Comparison of ENCODE assay signal across 11 cellular contexts in genomic region chr10:75773139-75773801, GRCh38.
DNase-seq lines count a peak whose midpoint lies in the region; ATAC-seq and TF ChIP-seq lines count a peak whose summit lies in the region.
"Had no signal": no experiment of that assay in that cellular context is flagged by ENCODE, and none has a peak within 500 bp of the region (broad histone marks: within the 10 kb centered on the region; RNA-seq: fewer than 3 reads in every experiment).

No MANE protein-coding gene starts in this region.

- no peak overlapping the region for H3K27ac ChIP-seq in IMR-90 (ENCODE audit: insufficient read depth, low read length)

- no peak overlapping the region for H4K8ac ChIP-seq in IMR-90 (ENCODE audit: low read depth in 2 of 2, low read length in 2 of 2)

- no peak overlapping the region for H3K9ac ChIP-seq in IMR-90 (ENCODE audit: low read depth, low read length)

- peaks cover 6% of the 10 kb centered on the region for H3K36me3 Mint-ChIP-seq in Caco-2 (ENCODE audit: insufficient read depth, unreplicated experiment)
- no peaks in the 10 kb centered on the region for H3K36me3 Mint-ChIP-seq in effector memory CD8-positive, alpha-beta T cell (ENCODE audit: insufficient read depth)
- no peaks in the 10 kb centered on the region for H3K36me3 Mint-ChIP-seq in osteocyte (ENCODE audit: unreplicated experiment)
- no peaks in the 10 kb centered on the region for H3K36me3 Mint-ChIP-seq in activated T-helper 2 cell treated with anti-CD3 and anti-CD28 coated beads, Interferon-gamma antibody, Interleukin-2, Interleukin-4, amounts not matched to agents 10 μg/mL and 5 μg/mL and 100 μg/mL, durations not matched to agents 14 hours and 24 hours and 36 hours (ENCODE audit: low read depth)

- dilution Hi-C loops in IMR-90 (cut with HindIII; ENCODE audit: low sequenced_read_pairs, unreplicated experiment): no loop called here

- no peaks in the 10 kb centered on the region for H3K79me1 ChIP-seq in IMR-90 (ENCODE audit: low read depth in 1 of 2, low read length in 2 of 2)

- H3K36me3 ChIP-seq in Caco-2 (ENCODE audit: control insufficient read depth, insufficient read depth, low read length): no peaks in the 10 kb centered on the region
- no peaks in the 10 kb centered on the region for H3K36me3 ChIP-seq in IMR-90 (ENCODE audit: control insufficient read depth, insufficient read depth, low read length)

- no peaks in the 10 kb centered on the region; the same call in 1 of the 2 replicates for H3K9me1 ChIP-seq in IMR-90 (ENCODE audit: insufficient read depth, low read length)

- H3K18ac ChIP-seq in IMR-90 (ENCODE audit: low read depth, low read length): no peak overlapping the region

- no peaks in the 10 kb centered on the region for H3K9me3 Mint-ChIP-seq in Caco-2 (ENCODE audit: unreplicated experiment)
- H3K9me3 Mint-ChIP-seq in effector memory CD8-positive, alpha-beta T cell: no peaks in the 10 kb centered on the region
- no peaks in the 10 kb centered on the region for H3K9me3 Mint-ChIP-seq in osteocyte (ENCODE audit: unreplicated experiment)
- no peaks in the 10 kb centered on the region for H3K9me3 Mint-ChIP-seq in activated T-helper 2 cell treated with anti-CD3 and anti-CD28 coated beads, Interferon-gamma antibody, Interleukin-2, Interleukin-4, amounts not matched to agents 10 μg/mL and 5 μg/mL and 100 μg/mL, durations not matched to agents 14 hours and 24 hours and 36 hours
- H3K9me3 Mint-ChIP-seq: H9 had no signal

- H3K27me3 ChIP-seq in Caco-2 (replicated peaks; ENCODE audit: control insufficient read depth, insufficient read depth, low read length) (no peaks in the 10 kb centered on the region), IMR-90 (ENCODE audit: control insufficient read depth, insufficient read depth, low read length) (no peaks in the 10 kb centered on the region; the same call in 1 of the 2 replicates)

- BruUV-seq in Caco-2 (replicated peaks; lab: Mats Ljungman, UMichigan) (no TSS peak), IMR-90 (replicated peaks; lab: Mats Ljungman, UMichigan) (no TSS peak)

- 0% methylated on average over 2 of the region's 5 CpGs; no CpG with 5 or more reads in 1 of the 2 experiments for WGBS in IMR-90 (ENCODE audit: extremely low coverage in 2 of 2, insufficient read length in 1 of 2), 2 experiments

- H2BK20ac ChIP-seq in IMR-90 (ENCODE audit: low read depth, low read length): no peak overlapping the region

- peaks cover 25% of the 10 kb centered on the region for H3K4me1 Mint-ChIP-seq in Caco-2 (ENCODE audit: low read depth, unreplicated experiment)
- peaks cover 12 to 16% of the 10 kb centered on the region in 2 donors for H3K4me1 Mint-ChIP-seq in effector memory CD8-positive, alpha-beta T cell (ENCODE audit: low read depth in 2 of 2)
- H3K4me1 Mint-ChIP-seq in osteocyte (ENCODE audit: unreplicated experiment): peaks cover 11% of the 10 kb centered on the region
- H3K4me1 Mint-ChIP-seq in activated T-helper 2 cell treated with anti-CD3 and anti-CD28 coated beads, Interferon-gamma antibody, Interleukin-2, Interleukin-4, amounts not matched to agents 10 μg/mL and 5 μg/mL and 100 μg/mL, durations not matched to agents 14 hours and 24 hours and 36 hours (ENCODE audit: low read depth): peaks cover 11% of the 10 kb centered on the region

- POLR2A ChIA-PET in Caco-2 (lab: Charles Lee) (no interaction called here), IMR-90 (lab: Charles Lee; ENCODE audit: unreplicated experiment) (no interaction called here)

- H3K4me3 ChIP-seq in Caco-2 (ENCODE audit: low read depth, low read length) (no peak overlapping the region), IMR-90 (ENCODE audit: insufficient read depth, low read depth, low read length) (no peak overlapping the region)

- no peak overlapping the region for H2AK5ac ChIP-seq in IMR-90 (ENCODE audit: low read depth, low read length)

- no peak overlapping the region for H2AK9ac ChIP-seq in IMR-90 (replicated peaks; ENCODE audit: low read depth, low read length, poor library complexity)

- CTCF ChIA-PET in Caco-2 (lab: Charles Lee) (no interaction called here), IMR-90 (lab: Yijun Ruan, JAX) (no interaction called here)

- H3K4me3 Mint-ChIP-seq in Caco-2 (ENCODE audit: unreplicated experiment) (no peak overlapping the region), osteocyte (ENCODE audit: unreplicated experiment) (no peak overlapping the region)
- H3K4me3 Mint-ChIP-seq in effector memory CD8-positive, alpha-beta T cell: peak overlapping the region; percentile 29 to 77
- H3K4me3 Mint-ChIP-seq in activated T-helper 2 cell treated with anti-CD3 and anti-CD28 coated beads, Interferon-gamma antibody, Interleukin-2, Interleukin-4, amounts not matched to agents 10 μg/mL and 5 μg/mL and 100 μg/mL, durations not matched to agents 14 hours and 24 hours and 36 hours (ENCODE audit: low read depth): no peak overlapping the region
- H3K4me3 Mint-ChIP-seq: H9 had no signal

- TF ChIP-seq RAD21 in IMR-90 (IDR thresholded peaks at IDR 0.05; ENCODE audit: low read length): no peak

- H3K23ac ChIP-seq in IMR-90 (ENCODE audit: low read depth, low read length): no peak overlapping the region

- H3K14ac ChIP-seq in IMR-90 (replicated peaks; ENCODE audit: low read depth, low read length): no peak overlapping the region

- H3K27me3 Mint-ChIP-seq in Caco-2 (ENCODE audit: insufficient read depth, unreplicated experiment) (no peaks in the 10 kb centered on the region), osteocyte (ENCODE audit: unreplicated experiment) (peaks cover 3% of the 10 kb centered on the region)
- H3K27me3 Mint-ChIP-seq in effector memory CD8-positive, alpha-beta T cell: peaks cover under 1 to 10% of the 10 kb centered on the region in 2 donors
- peaks cover 6% of the 10 kb centered on the region for H3K27me3 Mint-ChIP-seq in activated T-helper 2 cell treated with anti-CD3 and anti-CD28 coated beads, Interferon-gamma antibody, Interleukin-2, Interleukin-4, amounts not matched to agents 10 μg/mL and 5 μg/mL and 100 μg/mL, durations not matched to agents 14 hours and 24 hours and 36 hours (ENCODE audit: low read depth)

- peaks cover 22% of the 10 kb centered on the region; the same call in 1 of the 2 replicates for H3K4me1 ChIP-seq in Caco-2
- H3K4me1 ChIP-seq in IMR-90 (ENCODE audit: control insufficient read depth, insufficient read depth, low read length): no peaks in the 10 kb centered on the region; the same call in 1 of the 2 replicates

- no peak overlapping the region for H2BK120ac ChIP-seq in IMR-90 (ENCODE audit: low read depth, low read length)

- H2AFZ ChIP-seq in IMR-90 (replicated peaks; ENCODE audit: low read length, poor library complexity): no peak overlapping the region

- in situ Hi-C loops in IMR-90 (cut with MboI; ENCODE audit: low sequenced_read_pairs): no loop called here

- H2BK5ac ChIP-seq in IMR-90 (ENCODE audit: low read depth, low read length, poor library complexity, severe bottlenecking): no peak overlapping the region

- H4K91ac ChIP-seq in IMR-90 (ENCODE audit: insufficient read depth, low read depth, low read length): no peak overlapping the region

- peak; percentile 24; the same call in 1 of the 2 replicates for ATAC-seq in IMR-90 (ENCODE audit: low read depth)
- no peak for ATAC-seq in effector memory CD8-positive, alpha-beta T cell (replicated peaks)

- intact Hi-C loops in Caco-2 (cut with micrococcal nuclease; ENCODE audit: unreplicated experiment): loop anchor here (10.0 kb wide), 1 partner anchor 368 kb away; the partner anchor contains the start of gene ZNF503
- intact Hi-C loops in IMR-90 (cut with micrococcal nuclease): no loop called here
- intact Hi-C loops in activated T-helper 2 cell treated with anti-CD3 and anti-CD28 coated beads, Interferon-gamma antibody, Interleukin-2, Interleukin-4, amounts not matched to agents 10 μg/mL and 5 μg/mL and 100 μg/mL, durations not matched to agents 14 hours and 24 hours and 36 hours (cut with micrococcal nuclease): no loop called here

- H3K27ac Mint-ChIP-seq in Caco-2 (ENCODE audit: unreplicated experiment) (peak overlapping the region; percentile 79), osteocyte (ENCODE audit: unreplicated experiment) (peak overlapping the region; percentile 62)
- peak overlapping the region in 1 of 2 donors; percentile 9 for H3K27ac Mint-ChIP-seq in effector memory CD8-positive, alpha-beta T cell
- H3K27ac Mint-ChIP-seq in activated T-helper 2 cell treated with anti-CD3 and anti-CD28 coated beads, Interferon-gamma antibody, Interleukin-2, Interleukin-4, amounts not matched to agents 10 μg/mL and 5 μg/mL and 100 μg/mL, durations not matched to agents 14 hours and 24 hours and 36 hours: no peak overlapping the region
- H3K27ac Mint-ChIP-seq: H9 had no signal

- TF ChIP-seq POLR2A in IMR-90 (IDR thresholded peaks at IDR 0.05; ENCODE audit: low read depth, low read length): no peak

- no peak overlapping the region for H3K56ac ChIP-seq in IMR-90 (ENCODE audit: extremely low read depth, insufficient read depth, low read length)

- no peak overlapping the region for H4K5ac ChIP-seq in IMR-90 (ENCODE audit: low read depth, low read length)

- no peak overlapping the region for H2BK15ac ChIP-seq in IMR-90 (ENCODE audit: low read depth, low read length)

- TF ChIP-seq CTCF in Caco-2 (IDR thresholded peaks at IDR 0.05; ENCODE audit: insufficient read depth in 1 of 2, low read depth in 1 of 2, low read length in 1 of 2, severe bottlenecking in 1 of 2, unreplicated experiment in 1 of 2) (no peak), IMR-90 (conservative IDR thresholded peaks at IDR 0.05; ENCODE audit: low read depth, low read length) (no peak), osteocyte (IDR thresholded peaks at IDR 0.05) (no peak)

- no peak overlapping the region for H3K4ac ChIP-seq in IMR-90 (ENCODE audit: low read depth, low read length)

- no peak for DNase-seq in Caco-2
- DNase-seq in IMR-90: peak; percentile 8
- DNase-seq in effector memory CD8-positive, alpha-beta T cell: no peak
- DNase-seq in osteocyte (ENCODE audit: extremely low spot score, unreplicated experiment): no peak
- DNase-seq in HUDEP-2 (lab: John Stamatoyannopoulos, UW; ENCODE audit: unreplicated experiment in 76 of 76): no peak
- DNase-seq in COLO829 (ENCODE audit: low spot score): no peak
- no peak for DNase-seq in activated T-helper 2 cell treated with anti-CD3 and anti-CD28 coated beads, Interferon-gamma antibody, Interleukin-2, Interleukin-4, amounts not matched to agents 10 μg/mL and 5 μg/mL and 100 μg/mL, durations not matched to agents 14 hours and 24 hours and 36 hours (ENCODE audit: low spot score)
- no peak for DNase-seq in GM03348 (ENCODE audit: low spot score)
- DNase-seq: H9, Karpas-422, RPMI8226 had no signal

- H3K9me3 ChIP-seq in Caco-2 (no peaks in the 10 kb centered on the region), IMR-90 (ENCODE audit: control insufficient read depth, insufficient read depth, low read length) (no peaks in the 10 kb centered on the region)

- no peaks in the 10 kb centered on the region for H4K20me1 ChIP-seq in IMR-90 (ENCODE audit: insufficient read depth, low read length)

- H3K4me2 ChIP-seq in IMR-90 (ENCODE audit: low read depth, low read length): no peak overlapping the region

TF ChIP-seq in IMR-90, 13 proteins besides CTCF, POLR2A, EP300 and RAD21:
- no peak for TF ChIP-seq RCOR1 (IDR thresholded peaks at IDR 0.05; ENCODE audit: insufficient replicate concordance, low read length)
- TF ChIP-seq RFX5 (IDR thresholded peaks at IDR 0.05; ENCODE audit: low read depth, low read length): no peak

Comparison
In these comparisons a context has a peak if more than half of its experiments do, and no peak if none do; other contexts are left out.
1. H3K4me3 Mint-ChIP-seq: peak in effector memory CD8-positive, alpha-beta T cell (2 of 2); none in Caco-2 (single experiment), osteocyte (single experiment) and activated T-helper 2 cell treated with anti-CD3 and anti-CD28 coated beads, Interferon-gamma antibody, Interleukin-2, Interleukin-4, amounts not matched to agents 10 μg/mL and 5 μg/mL and 100 μg/mL, durations not matched to agents 14 hours and 24 hours and 36 hours (single experiment).